ENCODE assay signal across 26 cellular contexts in genomic region chr6:15913001-15913400, GRCh38.
"Had no signal": no experiment of that assay in that cellular context is flagged by ENCODE, and none has a peak within 500 bp of the region (broad histone marks: within the 10 kb centered on the region; RNA-seq: fewer than 3 reads in every experiment).

No MANE protein-coding gene starts in this region.

- H3K4me3 Mint-ChIP-seq: dendritic cell treated with granulocyte-macrophage colony-stimulating factor and Interleukin-4, amounts not matched to agents 40 ng/mL and 50 ng/mL, for 4 days; endodermal cell; naive thymus-derived CD4-positive, alpha-beta T cell; nephron; neural progenitor cell; stimulated activated memory B cell treated with anti-CD40 and anti-IgM and Interleukin-4, amounts not matched to agents 10 μg/mL and 1 μg/mL and 100 μg/mL, for 72 hours had no signal

- ATAC-seq: esophagus mucosa; left cardiac atrium; naive thymus-derived CD4-positive, alpha-beta T cell; stimulated activated memory B cell treated with anti-CD40 and anti-IgM and Interleukin-4, amounts not matched to agents 10 μg/mL and 1 μg/mL and 100 μg/mL, for 72 hours had no signal

- DNase-seq: colonic mucosa; effector CD8-positive, alpha-beta T cell; endodermal cell; foreskin fibroblast; gastrocnemius medialis; head of caudate nucleus; left cardiac atrium; left lung; midbrain; naive thymus-derived CD4-positive, alpha-beta T cell; sigmoid colon; stimulated activated CD4-positive, alpha-beta T cell treated with anti-CD3 and anti-CD28 coated beads, Interleukin-2, amount 100 ng/mL, for 24 hours; stimulated activated CD4-positive, alpha-beta T cell treated with anti-CD3 and anti-CD28 coated beads, Interleukin-4, amount 100 ng/mL, for 24 hours; stimulated activated naive CD8-positive, alpha-beta T cell treated with anti-CD3 and anti-CD28 coated beads, Interleukin-15, Interleukin-2, amounts not matched to agents 100 U/mL and 50 U/mL, for 24 hours; substantia nigra; testis; tibial artery; upper lobe of left lung had no signal

- H3K4me3 ChIP-seq: colonic mucosa, gastrocnemius medialis, left lung, neural progenitor cell, prostate gland, right atrium auricular region, sigmoid colon, testis, tibial artery, upper lobe of left lung had no signal

- H3K36me3 Mint-ChIP-seq: stimulated activated memory B cell treated with anti-CD40 and anti-IgM and Interleukin-4, amounts not matched to agents 10 μg/mL and 1 μg/mL and 100 μg/mL, for 72 hours had no signal

- H2AFZ ChIP-seq: neural progenitor cell had no signal

- H3K4me2 ChIP-seq: neural progenitor cell had no signal

- H3K27me3 ChIP-seq: colonic mucosa, gastrocnemius medialis, left lung, neural progenitor cell, right atrium auricular region, sigmoid colon, testis, tibial artery, upper lobe of left lung had no signal

- H3K9me3 Mint-ChIP-seq: dendritic cell treated with granulocyte-macrophage colony-stimulating factor and Interleukin-4, amounts not matched to agents 40 ng/mL and 50 ng/mL, for 4 days; endodermal cell; nephron; neural progenitor cell; stimulated activated memory B cell treated with anti-CD40 and anti-IgM and Interleukin-4, amounts not matched to agents 10 μg/mL and 1 μg/mL and 100 μg/mL, for 72 hours had no signal

- H3K27ac ChIP-seq: colonic mucosa, epithelial cell of prostate, gastrocnemius medialis, left lung, neural progenitor cell, prostate gland, right atrium auricular region, sigmoid colon, testis, tibial artery, upper lobe of left lung had no signal

- H3K9me3 ChIP-seq: colonic mucosa, gastrocnemius medialis, left lung, prostate gland, right atrium auricular region, sigmoid colon, testis, tibial artery, upper lobe of left lung had no signal

- H3K27me3 Mint-ChIP-seq: dendritic cell treated with granulocyte-macrophage colony-stimulating factor and Interleukin-4, amounts not matched to agents 40 ng/mL and 50 ng/mL, for 4 days; naive thymus-derived CD4-positive, alpha-beta T cell; stimulated activated memory B cell treated with anti-CD40 and anti-IgM and Interleukin-4, amounts not matched to agents 10 μg/mL and 1 μg/mL and 100 μg/mL, for 72 hours had no signal

- H3K4me1 ChIP-seq: colonic mucosa, left lung, neural progenitor cell, prostate gland, right atrium auricular region, sigmoid colon, tibial artery, upper lobe of left lung had no signal

- H3K36me3 ChIP-seq: colonic mucosa, gastrocnemius medialis, left lung, neural progenitor cell, prostate gland, right atrium auricular region, sigmoid colon, tibial artery, upper lobe of left lung had no signal

- H3K9ac ChIP-seq: neural progenitor cell had no signal

- H3K27ac Mint-ChIP-seq: dendritic cell treated with granulocyte-macrophage colony-stimulating factor and Interleukin-4, amounts not matched to agents 40 ng/mL and 50 ng/mL, for 4 days; endodermal cell; nephron; neural progenitor cell had no signal
